8 cellular contexts compared by ENCODE assay signal in the genomic region with DNA sequence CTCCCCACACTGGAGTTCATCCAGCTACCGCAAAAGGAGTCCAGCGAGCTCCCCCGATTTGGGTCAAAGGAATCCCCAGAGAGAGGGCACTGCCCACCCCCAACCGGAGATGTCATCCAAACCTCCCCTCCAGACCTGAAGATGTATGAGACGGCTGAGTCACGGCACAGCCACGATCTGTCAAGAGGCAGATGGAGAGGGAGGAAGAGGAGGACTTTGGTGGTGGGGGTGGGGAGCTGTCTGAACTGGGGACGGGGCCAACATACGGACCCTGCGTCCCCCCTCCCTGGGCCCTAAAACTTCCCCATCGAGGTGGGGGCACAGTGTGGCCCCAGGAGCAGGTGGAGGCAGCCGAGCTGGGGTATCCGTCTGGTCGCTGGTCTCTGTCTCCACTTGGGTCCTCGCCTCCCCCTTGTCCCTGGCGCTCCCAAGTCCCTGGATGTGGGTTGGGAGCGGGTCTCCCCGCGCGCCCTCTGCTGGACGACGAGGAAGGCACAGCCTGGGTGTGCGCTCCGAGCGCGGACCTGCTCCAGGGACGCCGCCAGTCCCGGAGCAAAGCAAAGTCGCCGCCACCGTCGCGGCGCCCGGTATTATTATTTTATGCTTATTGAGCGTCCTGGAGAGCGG. TPM values are rescaled to one million over a fixed set of nuclear protein-coding genes. Genes with fewer than 3 reads are reported as not detected.
DNase-seq lines count a peak whose midpoint lies in the region; ATAC-seq and TF ChIP-seq lines count a peak whose summit lies in the region.

No MANE protein-coding gene starts in this region.

- H3K4me3 ChIP-seq in Karpas-422 (ENCODE audit: low read length) (peak overlapping the region; percentile 62), SK-N-MC (peak overlapping the region; percentile 71), adrenal gland (peak overlapping the region in 1 of 4 donors; percentile 57), left ventricle myocardium inferior (peak overlapping the region; percentile 59)

- H3K9me3 ChIP-seq in Karpas-422 (ENCODE audit: low read length) (no peaks in the 10 kb centered on the region), SK-N-MC (ENCODE audit: low read depth, low read length) (no peaks in the 10 kb centered on the region), adrenal gland (replicated peaks in 1 of 3) (no peaks in the 10 kb centered on the region), left ventricle myocardium inferior (replicated peaks) (no peaks in the 10 kb centered on the region)

- DNase-seq in GM03348 (ENCODE audit: low spot score), result peak; percentile 93
- peak; percentile 84 for DNase-seq in Karpas-422
- no peak for DNase-seq in SK-N-MC (ENCODE audit: low read depth, low spot score)
- peak; percentile 72 to 86 (median 84) for DNase-seq in adrenal gland
- DNase-seq in left ventricle myocardium inferior, result peak; percentile 77
- DNase-seq in posterior vena cava (ENCODE audit: low spot score), result peak; percentile 92

- ATAC-seq in GM18517 (IDR thresholded peaks at IDR 0.05; ENCODE audit: unreplicated experiment), result no peak
- no peak for ATAC-seq in GM18520 (IDR thresholded peaks at IDR 0.05; ENCODE audit: unreplicated experiment)

- WGBS in adrenal gland, 4 donors, result 2 to 13% (median 4%) methylated on average over 7 to 37 of the region's 38 CpGs

- H3K27me3 ChIP-seq in Karpas-422 (ENCODE audit: low read length) (no peaks in the 10 kb centered on the region; the same call in 1 of the 2 replicates), adrenal gland (peaks cover 38% of the 10 kb centered on the region), left ventricle myocardium inferior (ENCODE audit: low read depth) (peaks cover 64% of the 10 kb centered on the region)

- no peak for TF ChIP-seq POLR2A in adrenal gland (IDR thresholded peaks at IDR 0.05)

- H4K20me1 ChIP-seq in Karpas-422 (ENCODE audit: insufficient read depth, low read depth, low read length), result no peaks in the 10 kb centered on the region

- intact Hi-C loops in adrenal gland (cut with DNase I), result no loop called here
- intact Hi-C loops in left ventricle myocardium inferior (cut with micrococcal nuclease), result no loop called here
- intact Hi-C loops in posterior vena cava (cut with DNase I), result no loop called here

- H3K36me3 ChIP-seq in Karpas-422 (ENCODE audit: insufficient read depth, low read length) (no peaks in the 10 kb centered on the region), SK-N-MC (ENCODE audit: insufficient read depth, low read length) (no peaks in the 10 kb centered on the region), adrenal gland (replicated peaks in 1 of 2) (no peaks in the 10 kb centered on the region), left ventricle myocardium inferior (no peaks in the 10 kb centered on the region)

- H3K4me2 ChIP-seq in Karpas-422 (ENCODE audit: low read depth, low read length, poor library complexity, severe bottlenecking), result peak overlapping the region; percentile 72

- H3K9ac ChIP-seq in Karpas-422 (ENCODE audit: low read length) (peak overlapping the region; percentile 54), SK-N-MC (ENCODE audit: insufficient read length) (peak overlapping the region; percentile 60)

- H2AFZ ChIP-seq in Karpas-422 (ENCODE audit: low read length), result peak overlapping the region; percentile 62

- peaks cover 31% of the 10 kb centered on the region for H3K4me1 ChIP-seq in Karpas-422 (ENCODE audit: low read length)
- H3K4me1 ChIP-seq in adrenal gland (replicated peaks in 1 of 2), result peaks cover 6 to 27% of the 10 kb centered on the region in 2 donors
- peaks cover 36% of the 10 kb centered on the region for H3K4me1 ChIP-seq in left ventricle myocardium inferior

- TF ChIP-seq CTCF in adrenal gland (IDR thresholded peaks at IDR 0.05) (peak; percentile 67 to 93 (median 84)), left ventricle myocardium inferior (IDR thresholded peaks at IDR 0.05; ENCODE audit: borderline replicate concordance) (peak; percentile 98)

- H3K27ac ChIP-seq in Karpas-422 (ENCODE audit: low read length) (no peak overlapping the region), SK-N-MC (no peak overlapping the region), adrenal gland (peak overlapping the region in 1 of 5 donors; percentile 73), left ventricle myocardium inferior (replicated peaks) (peak overlapping the region; percentile 37)

- no peaks in the 10 kb centered on the region for H3K9me2 ChIP-seq in Karpas-422 (replicated peaks; ENCODE audit: insufficient read depth, low read length)

- H3K79me2 ChIP-seq in Karpas-422 (ENCODE audit: low read length), result no peaks in the 10 kb centered on the region

RNA-seq across cellular contexts. Expression of gene PDE4A, which starts 3.8 kb away (rescaled TPM):
- total RNA-seq in Karpas-422 (2014; rRNA removed; shearing (Covaris generic); ENCODE audit: low replicate concordance), result 2.6 and 2.9 TPM in 2 replicates
- total RNA-seq in adrenal gland (10 to 100 TPM in 7 of 8 donors, 1 to 10 TPM in 1; 6.2 to 20.4 (median 13.1) TPM), left ventricle myocardium inferior (20.0 TPM), posterior vena cava (10 to 100 TPM; 10.9 to 12.8 TPM)
- 1 to 10 TPM; 4.4 to 10.0 (median 6.4) TPM for polyA plus RNA-seq in adrenal gland

RNA-seq across cellular contexts. Expression of gene CDC37, which starts 20.8 kb away (rescaled TPM):
- 86.3 and 225 TPM in 2 replicates for total RNA-seq in Karpas-422 (2014; rRNA removed; shearing (Covaris generic); ENCODE audit: low replicate concordance)
- total RNA-seq in adrenal gland (100 to 1,000 TPM in 3 of 8 donors, 10 to 100 TPM in 5; 72.8 to 137 (median 97.2) TPM), left ventricle myocardium inferior (142 TPM), posterior vena cava (100 to 1,000 TPM; 106 to 109 TPM)
- polyA plus RNA-seq in adrenal gland, result 100 to 1,000 TPM; 117 to 518 (median 317) TPM

RNA-seq across cellular contexts. Expression of gene TYK2, which starts 43.8 kb away (rescaled TPM):
- 108 and 158 TPM in 2 replicates for total RNA-seq in Karpas-422 (2014; rRNA removed; shearing (Covaris generic); ENCODE audit: low replicate concordance)
- 100 to 1,000 TPM in 4 of 8 donors, 10 to 100 TPM in 4; 56.1 to 160 (median 104) TPM for total RNA-seq in adrenal gland
- polyA plus RNA-seq in adrenal gland, result 100 to 1,000 TPM in 2 of 3 donors, 10 to 100 TPM in 1; 61.5 to 408 (median 297) TPM
- 55.1 TPM for total RNA-seq in left ventricle myocardium inferior
- 10 to 100 TPM; 67.1 to 69.3 TPM for total RNA-seq in posterior vena cava
